In genomic region chr9:89428222-89428761, GRCh38 we compare ENCODE assay signal across 1 cellular context.
TF ChIP-seq lines count a peak whose summit lies in the region.

No MANE protein-coding gene starts in this region.

TF ChIP-seq in IMR-90, 13 proteins besides CTCF, POLR2A, EP300 and RAD21 (continued from another document):
- TF ChIP-seq USF2 (IDR thresholded peaks at IDR 0.05; ENCODE audit: low read depth, low read length) (no peak), MXI1 (IDR thresholded peaks at IDR 0.05; ENCODE audit: borderline replicate concordance, low read depth, low read length) (no peak), MAFK (IDR thresholded peaks at IDR 0.05; ENCODE audit: low read depth, low read length) (no peak), ELK1 (IDR thresholded peaks at IDR 0.05; ENCODE audit: borderline replicate concordance, low read depth, low read length) (no peak), RFX5 (IDR thresholded peaks at IDR 0.05; ENCODE audit: low read depth, low read length) (no peak), FOS (IDR thresholded peaks at IDR 0.05; ENCODE audit: low read depth, low read length) (no peak), BHLHE40 (IDR thresholded peaks at IDR 0.05; ENCODE audit: low read depth, low read length) (no peak), NFE2L2 (IDR thresholded peaks at IDR 0.05; ENCODE audit: low read depth, low read length) (no peak), SMC3 (IDR thresholded peaks at IDR 0.05; ENCODE audit: low read depth, low read length) (no peak), MAZ (IDR thresholded peaks at IDR 0.05; ENCODE audit: borderline replicate concordance, low read depth, low read length) (no peak)
TF ChIP-seq in IMR-90: peak in this region for 0.
